Comparison of ENCODE assay signal across 8 cellular contexts in the genomic region with DNA sequence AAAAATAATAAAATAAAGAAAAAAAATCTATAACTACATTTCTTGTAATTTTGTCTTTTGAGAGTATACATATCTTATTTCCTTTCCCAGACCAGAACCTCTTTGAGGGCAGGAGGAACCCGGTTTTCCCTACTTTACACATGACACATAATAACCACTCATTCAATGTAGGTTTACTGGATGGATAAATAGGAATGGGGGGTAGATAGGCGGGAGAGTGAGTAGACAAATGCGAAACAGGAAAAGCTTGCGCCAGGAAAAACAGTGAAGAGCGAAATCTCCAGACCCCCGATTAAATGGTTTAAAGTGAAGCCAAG. TPM values are rescaled to one million over a fixed set of nuclear protein-coding genes. Genes with fewer than 3 reads are reported as not detected.
DNase-seq lines count a peak whose midpoint lies in the region; ATAC-seq and TF ChIP-seq lines count a peak whose summit lies in the region.

No MANE protein-coding gene starts in this region.

- H3F3A ChIP-seq in PC-3 (ENCODE audit: low read length, unreplicated experiment): no peaks in the 10 kb centered on the region

- no peaks in the 10 kb centered on the region for H3K36me3 Mint-ChIP-seq in neural crest cell (ENCODE audit: low read depth)

- no peaks in the 10 kb centered on the region for H3K9me3 Mint-ChIP-seq in neural crest cell

- H3K4me3 Mint-ChIP-seq in neural crest cell: peak overlapping the region; percentile 94

- H2AFZ ChIP-seq in PC-3 (ENCODE audit: low read length): peak overlapping the region; percentile 95

- POLR2A ChIA-PET in PC-3 (lab: Charles Lee; ENCODE audit: unreplicated experiment): no interaction called here

- H3K9me2 ChIP-seq in PC-3 (replicated peaks; ENCODE audit: low read length): no peaks in the 10 kb centered on the region

- TF ChIP-seq CTCF in C4-2B (conservative IDR thresholded peaks at IDR 0.05) (no peak), PC-3 (conservative IDR thresholded peaks at IDR 0.05; ENCODE audit: low read depth, low read length) (no peak), epithelial cell of esophagus (IDR thresholded peaks at IDR 0.05; ENCODE audit: insufficient read depth, low read depth, low read length, missing control alignments) (no peak), neural crest cell (conservative IDR thresholded peaks at IDR 0.05) (no peak)

- no peak for DNase-seq in PC-3
- no peak for DNase-seq in epithelial cell of esophagus (ENCODE audit: low read depth)
- DNase-seq in neural crest cell (ENCODE audit: low read depth, low spot score): no peak
- no peak for DNase-seq in stimulated activated CD4-positive, alpha-beta T cell treated with anti-CD3 and anti-CD28 coated beads, Interleukin-15, amount 100 ng/mL, for 24 hours
- no peak for DNase-seq in RKO (ENCODE audit: low spot score)
- DNase-seq in NCI-H1092 (lab: John Stamatoyannopoulos, UW): no peak

- H3K27ac ChIP-seq in C4-2B (peak overlapping the region; percentile 85), PC-3 (ENCODE audit: low read length) (peak overlapping the region; percentile 75)

- peak; percentile 29 for ATAC-seq in PC-3
- ATAC-seq in HG03196 (IDR thresholded peaks at IDR 0.05; ENCODE audit: unreplicated experiment): no peak

- TSS peak; percentile 76 for BruUV-seq in PC-3 (replicated peaks; lab: Mats Ljungman, UMichigan)

- peaks cover 6% of the 10 kb centered on the region; the same call in 1 of the 2 replicates for H3K36me3 ChIP-seq in PC-3 (ENCODE audit: low read depth, low read length)

- peak overlapping the region; percentile 79 for H3K4me2 ChIP-seq in PC-3 (ENCODE audit: low read length)

- peak overlapping the region; percentile 96 for H3K9ac ChIP-seq in PC-3 (ENCODE audit: low read length)

- H3K27me3 ChIP-seq in PC-3 (ENCODE audit: low read length): no peaks in the 10 kb centered on the region

- H3K9me3 ChIP-seq in PC-3 (ENCODE audit: low read length): no peaks in the 10 kb centered on the region

- peaks cover 46% of the 10 kb centered on the region for H3K79me2 ChIP-seq in PC-3 (ENCODE audit: low read length)

- H3K27me3 Mint-ChIP-seq in neural crest cell (ENCODE audit: low read depth): peaks cover 3% of the 10 kb centered on the region

- H4K20me1 ChIP-seq in PC-3 (ENCODE audit: low read length): peaks cover 35% of the 10 kb centered on the region

- H3K4me1 Mint-ChIP-seq in neural crest cell: peaks cover 28% of the 10 kb centered on the region

- intact Hi-C loops in PC-3 (cut with micrococcal nuclease): no loop called here

- H3K4me1 ChIP-seq in PC-3 (ENCODE audit: insufficient read depth, low read length): peaks cover 9% of the 10 kb centered on the region; the same call in 1 of the 2 replicates

- CTCF ChIA-PET in PC-3 (lab: Charles Lee): no interaction called here

- H3K4me3 ChIP-seq in PC-3 (ENCODE audit: low read length): peak overlapping the region; percentile 98
- H3K4me3 ChIP-seq in epithelial cell of esophagus (ENCODE audit: low read length): peak overlapping the region; percentile 98

- peak overlapping the region; percentile 100 for H3K27ac Mint-ChIP-seq in neural crest cell (ENCODE audit: unreplicated experiment)

RNA-seq across cellular contexts. Expression of gene GOSR2, which starts 0.5 kb away (rescaled TPM):
- total RNA-seq in PC-3 (2014; rRNA removed) (45.6 and 48.4 TPM in 2 replicates), neural crest cell (46.1 and 52.8 TPM in 2 replicates)

RNA-seq across cellular contexts. Expression of gene RPRML, which starts 56.6 kb away (rescaled TPM):
- total RNA-seq in PC-3 (2014; rRNA removed) (0.11 TPM in 1 of 2 replicates, not detected in the other), neural crest cell (1.6 and 1.8 TPM in 2 replicates)
